12 cellular contexts compared by ENCODE assay signal in genomic region chr7:64187408-64187807, GRCh38. TPM values are rescaled to one million over a fixed set of nuclear protein-coding genes. Genes with fewer than 3 reads are reported as not detected.
"Had no signal": no experiment of that assay in that cellular context is flagged by ENCODE, and none has a peak within 500 bp of the region (broad histone marks: within the 10 kb centered on the region; RNA-seq: fewer than 3 reads in every experiment).

No MANE protein-coding gene starts in this region.

- H3K4me3 Mint-ChIP-seq: GM23338, H9, HFFc6 had no signal

- H3K4me1 Mint-ChIP-seq: GM23338, H9 had no signal

- DNase-seq: GM23248, GOT3, H7, H9, HCEC 1CT, HFFc6 had no signal

- H3K9ac ChIP-seq: GM23248 had no signal

- H3K9me3 ChIP-seq: HAP-1 had no signal

- ATAC-seq: GM23338, HCT116 had no signal

- H2AFZ ChIP-seq: GM23248, GM23338 had no signal

- H3K27ac Mint-ChIP-seq: GM23338, H9, HFFc6 had no signal

- H3K27ac ChIP-seq: GM23248 had no signal

- H3K4me1 ChIP-seq: HAP-1 had no signal

- H3K4me3 ChIP-seq: GM23248, GM23338, HAP-1 had no signal

- H3K4me2 ChIP-seq: GM23338 had no signal

- FAIRE-seq: H1, H54 had no signal

- H3K36me3 ChIP-seq: HAP-1 had no signal

RNA-seq across cellular contexts. Expression of gene ZNF735, which starts 19.6 kb away (rescaled TPM):
- total RNA-seq: GM23248, GM23338, H1, H4, H7, H9, HFFc6 had no signal
- polyA plus RNA-seq: GM23248, GM23338, H1 had no signal

RNA-seq across cellular contexts. Expression of gene ZNF679, which starts 40.9 kb away (rescaled TPM):
- total RNA-seq: GM23248, GM23338, H1, H4, H7, H9, HFFc6 had no signal
- polyA plus RNA-seq: GM23248, GM23338, H1 had no signal
